ENCODE assay signal across 16 cellular contexts in the genomic region with DNA sequence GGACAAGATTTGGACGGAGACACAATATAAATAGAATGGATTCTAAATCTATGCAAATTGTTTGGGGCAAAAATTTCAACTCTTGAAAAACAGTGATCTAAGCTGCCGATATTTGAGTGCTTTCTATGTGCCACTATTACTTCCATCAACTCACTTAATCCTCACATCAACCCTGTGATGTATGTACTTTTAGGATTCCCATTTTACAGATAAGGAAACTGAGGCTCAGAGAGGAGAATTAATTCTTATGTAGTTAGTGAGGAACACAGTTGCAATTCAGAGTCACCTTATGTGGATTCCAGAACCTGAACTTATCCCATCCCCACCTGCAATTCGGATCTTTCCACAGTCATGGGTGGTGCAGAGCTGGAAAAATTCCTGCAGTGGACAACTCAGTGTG.
DNase-seq lines count a peak whose midpoint lies in the region; ATAC-seq and TF ChIP-seq lines count a peak whose summit lies in the region.
"Had no signal": no experiment of that assay in that cellular context is flagged by ENCODE, and none has a peak within 500 bp of the region (broad histone marks: within the 10 kb centered on the region; RNA-seq: fewer than 3 reads in every experiment).

No MANE protein-coding gene starts in this region.

- H3K36me3 Mint-ChIP-seq in activated T-helper 17 cell treated with anti-CD3 and anti-CD28 coated beads, Interleukin-2, amount 50 U/mL, for 72 hours (ENCODE audit: low read depth): no peaks in the 10 kb centered on the region
- H3K36me3 Mint-ChIP-seq in brain (no peaks in the 10 kb centered on the region), glutamatergic neuron (ENCODE audit: unreplicated experiment) (no peaks in the 10 kb centered on the region), neural crest cell (ENCODE audit: low read depth) (no peaks in the 10 kb centered on the region), progenitor cell of endocrine pancreas (ENCODE audit: insufficient read depth) (no peaks in the 10 kb centered on the region)
- H3K36me3 Mint-ChIP-seq: CD8-positive, alpha-beta T cell had no signal

- ATAC-seq in activated T-helper 17 cell treated with anti-CD3 and anti-CD28 coated beads, Interleukin-2, amount 50 U/mL, for 72 hours (replicated peaks): no peak
- ATAC-seq: CD8-positive, alpha-beta T cell had no signal

- no peak for TF ChIP-seq CTCF in brain (conservative IDR thresholded peaks at IDR 0.05)
- TF ChIP-seq CTCF in glutamatergic neuron (IDR thresholded peaks at IDR 0.05; ENCODE audit: partially characterized antibody, unreplicated experiment): no peak
- TF ChIP-seq CTCF in neural crest cell (conservative IDR thresholded peaks at IDR 0.05): no peak
- no peak for TF ChIP-seq CTCF in progenitor cell of endocrine pancreas (IDR thresholded peaks at IDR 0.05; ENCODE audit: unreplicated experiment)

- H3K4me3 Mint-ChIP-seq in activated T-helper 17 cell treated with anti-CD3 and anti-CD28 coated beads, Interleukin-2, amount 50 U/mL, for 72 hours: no peak overlapping the region
- H3K4me3 Mint-ChIP-seq in brain: no peak overlapping the region
- no peak overlapping the region for H3K4me3 Mint-ChIP-seq in glutamatergic neuron (ENCODE audit: unreplicated experiment)
- no peak overlapping the region for H3K4me3 Mint-ChIP-seq in neural crest cell
- H3K4me3 Mint-ChIP-seq in progenitor cell of endocrine pancreas (ENCODE audit: low read depth): no peak overlapping the region
- H3K4me3 Mint-ChIP-seq: B cell; CD4-positive, CD25-positive, alpha-beta regulatory T cell; CD8-positive, alpha-beta T cell; H9; HFFc6 had no signal

- H3K27me3 Mint-ChIP-seq in activated T-helper 17 cell treated with anti-CD3 and anti-CD28 coated beads, Interleukin-2, amount 50 U/mL, for 72 hours: no peaks in the 10 kb centered on the region
- peaks cover 3% of the 10 kb centered on the region for H3K27me3 Mint-ChIP-seq in brain
- peaks cover 9% of the 10 kb centered on the region for H3K27me3 Mint-ChIP-seq in glutamatergic neuron (ENCODE audit: unreplicated experiment)
- no peaks in the 10 kb centered on the region for H3K27me3 Mint-ChIP-seq in neural crest cell (ENCODE audit: low read depth)
- H3K27me3 Mint-ChIP-seq in progenitor cell of endocrine pancreas: no peaks in the 10 kb centered on the region
- H3K27me3 Mint-ChIP-seq: CD4-positive, CD25-positive, alpha-beta regulatory T cell had no signal

- peak overlapping the region; percentile 30 for H3K27ac Mint-ChIP-seq in activated T-helper 17 cell treated with anti-CD3 and anti-CD28 coated beads, Interleukin-2, amount 50 U/mL, for 72 hours
- H3K27ac Mint-ChIP-seq in brain (peak overlapping the region in 3 of 5 experiments; percentile 41 to 95 (median 54)), glutamatergic neuron (ENCODE audit: unreplicated experiment) (peak overlapping the region; percentile 57), neural crest cell (ENCODE audit: unreplicated experiment) (peak overlapping the region; percentile 40), progenitor cell of endocrine pancreas (no peak overlapping the region)
- H3K27ac Mint-ChIP-seq: B cell; CD8-positive, alpha-beta T cell; HFFc6 had no signal

- H3K9me3 Mint-ChIP-seq in activated T-helper 17 cell treated with anti-CD3 and anti-CD28 coated beads, Interleukin-2, amount 50 U/mL, for 72 hours: no peaks in the 10 kb centered on the region
- H3K9me3 Mint-ChIP-seq in brain: no peaks in the 10 kb centered on the region
- peaks cover 11% of the 10 kb centered on the region for H3K9me3 Mint-ChIP-seq in glutamatergic neuron (ENCODE audit: unreplicated experiment)
- H3K9me3 Mint-ChIP-seq in neural crest cell: no peaks in the 10 kb centered on the region
- H3K9me3 Mint-ChIP-seq in progenitor cell of endocrine pancreas (ENCODE audit: low read depth): no peaks in the 10 kb centered on the region
- H3K9me3 Mint-ChIP-seq: CD4-positive, CD25-positive, alpha-beta regulatory T cell; CD8-positive, alpha-beta T cell; HFFc6 had no signal

- DNase-seq in glutamatergic neuron: no peak
- no peak for DNase-seq in neural crest cell (ENCODE audit: low read depth, low spot score)
- DNase-seq in progenitor cell of endocrine pancreas (ENCODE audit: low spot score, unreplicated experiment): no peak
- DNase-seq in NCI-H2196 (lab: John Stamatoyannopoulos, UW; ENCODE audit: unreplicated experiment): no peak
- no peak for DNase-seq in Ammon's horn (ENCODE audit: low spot score)
- DNase-seq in NK-92 (lab: John Stamatoyannopoulos, UW; ENCODE audit: unreplicated experiment): no peak
- DNase-seq: CD4-positive, CD25-positive, alpha-beta regulatory T cell; CD8-positive, alpha-beta T cell; DMS153; DND-41; GM23248; H9; HFFc6 had no signal

- H3K4me1 Mint-ChIP-seq in activated T-helper 17 cell treated with anti-CD3 and anti-CD28 coated beads, Interleukin-2, amount 50 U/mL, for 72 hours: peaks cover 15% of the 10 kb centered on the region
- H3K4me1 Mint-ChIP-seq in brain (peaks cover 92% of the 10 kb centered on the region), glutamatergic neuron (ENCODE audit: low read depth, unreplicated experiment) (peaks cover 45% of the 10 kb centered on the region), neural crest cell (peaks cover 79% of the 10 kb centered on the region), progenitor cell of endocrine pancreas (ENCODE audit: low read depth) (peaks cover 7% of the 10 kb centered on the region)
- H3K4me1 Mint-ChIP-seq: B cell had no signal
